Comparison of ENCODE assay signal across 9 cellular contexts in the genomic region with DNA sequence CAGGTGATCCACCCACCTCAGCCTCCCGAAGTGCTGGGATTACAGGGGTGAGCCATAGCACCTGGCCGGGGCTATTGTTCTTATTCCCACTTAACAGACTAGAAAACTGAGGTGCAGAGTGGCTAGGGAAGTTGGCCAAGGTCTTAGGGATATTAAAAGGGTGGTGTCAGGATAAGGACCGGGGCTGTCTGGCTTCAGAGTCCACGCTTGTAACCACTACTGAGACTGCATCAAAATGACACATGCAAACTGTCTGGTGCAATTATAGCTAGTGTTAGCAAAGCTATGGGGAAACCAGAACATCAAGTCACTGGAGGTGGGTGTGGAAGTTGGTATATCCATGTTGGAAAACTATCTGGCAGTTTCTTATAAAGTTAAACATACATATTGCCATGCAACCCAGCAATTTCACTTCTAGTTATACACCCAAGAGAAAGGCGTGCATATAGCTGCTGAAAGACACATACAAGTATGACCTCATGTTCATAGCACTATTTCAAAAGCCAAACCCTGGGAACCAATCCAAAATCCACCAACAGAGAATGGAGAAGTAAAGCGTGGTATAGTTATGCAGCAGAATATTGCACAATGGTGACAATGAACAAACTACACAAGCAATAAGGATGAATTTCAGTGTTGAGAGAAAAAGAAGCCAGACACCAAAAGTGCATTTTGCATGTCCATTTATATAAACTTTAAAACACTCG. TPM values are rescaled to one million over a fixed set of nuclear protein-coding genes. Genes with fewer than 3 reads are reported as not detected.
DNase-seq lines count a peak whose midpoint lies in the region; ATAC-seq and TF ChIP-seq lines count a peak whose summit lies in the region.
"Had no signal": no experiment of that assay in that cellular context is flagged by ENCODE, and none has a peak within 500 bp of the region (broad histone marks: within the 10 kb centered on the region; RNA-seq: fewer than 3 reads in every experiment).

No MANE protein-coding gene starts in this region.

- peak overlapping the region; percentile 21 for H3K27ac Mint-ChIP-seq in Calu3 (ENCODE audit: unreplicated experiment)
- H3K27ac Mint-ChIP-seq in dendritic cell treated with granulocyte-macrophage colony-stimulating factor and Interleukin-4, amounts not matched to agents 40 ng/mL and 50 ng/mL, for 4 days, result peak overlapping the region; percentile 41

- peaks cover 0 to 48% (median 27%) of the 10 kb centered on the region in 4 donors for H3K4me1 ChIP-seq in sigmoid colon

- WGBS in sigmoid colon, 2 donors, result 15 to 66% methylated on average over 7 of the region's 7 CpGs

- TF ChIP-seq CTCF in Calu3 (IDR thresholded peaks at IDR 0.05; ENCODE audit: unreplicated experiment) (no peak), sigmoid colon (IDR thresholded peaks at IDR 0.05) (no peak)

- CTCF ChIA-PET in Calu3 (lab: Charles Lee), result interaction anchor here (0.8 to 3.7 kb wide), 2 partner anchors 10 to 171 kb away, joined by 3 to 17 read pairs; no protein-coding TSS in a partner anchor

- peak; percentile 71 for DNase-seq in Calu3
- DNase-seq in NCI-H446 treated with DMSO at 0.1 percent for 48 hours (lab: John Stamatoyannopoulos, UW), result peak; percentile 28
- DNase-seq in non-pigmented ciliary epithelial cell (ENCODE audit: low read depth), result peak; percentile 89
- DNase-seq in NCI-H187 treated with DMSO at 0.1 percent for 48 hours (lab: John Stamatoyannopoulos, UW), result no peak
- DNase-seq in sigmoid colon, result no peak
- DNase-seq in NCI-H2171 (lab: John Stamatoyannopoulos, UW), result no peak

- H3K27me3 Mint-ChIP-seq in Calu3 (ENCODE audit: unreplicated experiment), result no peaks in the 10 kb centered on the region
- H3K27me3 Mint-ChIP-seq in dendritic cell treated with granulocyte-macrophage colony-stimulating factor and Interleukin-4, amounts not matched to agents 40 ng/mL and 50 ng/mL, for 4 days, result peaks cover 11% of the 10 kb centered on the region

- no peaks in the 10 kb centered on the region for H3K36me3 ChIP-seq in sigmoid colon

- ATAC-seq in GM21360 (IDR thresholded peaks at IDR 0.05; ENCODE audit: unreplicated experiment), result no peak

- H3K9me3 ChIP-seq in sigmoid colon, result no peaks in the 10 kb centered on the region

- intact Hi-C loops in Calu3 (cut with micrococcal nuclease; ENCODE audit: unreplicated experiment) (loop anchor here (5.0 to 10.0 kb wide), 3 partner anchors 33 to 266 kb away; partner anchors contain the start of genes ANLN and EEPD1), sigmoid colon (cut with DNase I) (no loop called here)
- intact Hi-C loops in dendritic cell treated with granulocyte-macrophage colony-stimulating factor and Interleukin-4, amounts not matched to agents 40 ng/mL and 50 ng/mL, for 4 days (cut with micrococcal nuclease), result loop anchor here (1.0 to 5.0 kb wide), 3 partner anchors 73 to 163 kb away; no protein-coding TSS in a partner anchor

- H3K4me3 ChIP-seq in sigmoid colon, result no peak overlapping the region

- TF ChIP-seq EP300 in sigmoid colon (IDR thresholded peaks at IDR 0.05), result no peak

- H3K27ac ChIP-seq in sigmoid colon, result no peak overlapping the region

- no peak overlapping the region for H3K4me3 Mint-ChIP-seq in Calu3 (ENCODE audit: low read depth, unreplicated experiment)
- H3K4me3 Mint-ChIP-seq in dendritic cell treated with granulocyte-macrophage colony-stimulating factor and Interleukin-4, amounts not matched to agents 40 ng/mL and 50 ng/mL, for 4 days, result no peak overlapping the region
- H3K4me3 Mint-ChIP-seq: central memory CD8-positive, alpha-beta T cell had no signal

- no peaks in the 10 kb centered on the region for H3K27me3 ChIP-seq in sigmoid colon

- H3K9me3 Mint-ChIP-seq in Calu3 (ENCODE audit: low read depth, unreplicated experiment), result peaks cover 9% of the 10 kb centered on the region
- peaks cover 23% of the 10 kb centered on the region for H3K9me3 Mint-ChIP-seq in dendritic cell treated with granulocyte-macrophage colony-stimulating factor and Interleukin-4, amounts not matched to agents 40 ng/mL and 50 ng/mL, for 4 days

- H3K36me3 Mint-ChIP-seq in Calu3 (ENCODE audit: insufficient read depth, unreplicated experiment), result no peaks in the 10 kb centered on the region
- H3K36me3 Mint-ChIP-seq in dendritic cell treated with granulocyte-macrophage colony-stimulating factor and Interleukin-4, amounts not matched to agents 40 ng/mL and 50 ng/mL, for 4 days (ENCODE audit: low read depth), result peaks cover 12% of the 10 kb centered on the region

- no TSS peak for BruUV-seq in Calu3 (replicated peaks; lab: Mats Ljungman, UMichigan)

- peaks cover 52% of the 10 kb centered on the region for H3K4me1 Mint-ChIP-seq in Calu3 (ENCODE audit: low read depth, unreplicated experiment)
- H3K4me1 Mint-ChIP-seq in dendritic cell treated with granulocyte-macrophage colony-stimulating factor and Interleukin-4, amounts not matched to agents 40 ng/mL and 50 ng/mL, for 4 days (ENCODE audit: low read depth), result peaks cover 82% of the 10 kb centered on the region

- no peak for TF ChIP-seq POLR2A in sigmoid colon (IDR thresholded peaks at IDR 0.05)

RNA-seq across cellular contexts. Expression of gene EEPD1, which starts 33.9 kb away (rescaled TPM):
- 48.8 and 55.5 TPM in 2 replicates for total RNA-seq in Calu3 (2022)
- 10 to 100 TPM; 10.9 to 18.1 (median 13.5) TPM for total RNA-seq in sigmoid colon
- 10 to 100 TPM in 2 of 3 donors, 1 to 10 TPM in 1; 6.6 to 16.6 (median 14.3) TPM for polyA plus RNA-seq in sigmoid colon

Comparison
In these comparisons a context has a peak if more than half of its experiments do, and no peak if none do; other contexts are left out.
1. DNase-seq: peak in Calu3 (single experiment), NCI-H446 treated with DMSO at 0.1 percent for 48 hours (single experiment) and non-pigmented ciliary epithelial cell (single experiment); none in NCI-H187 treated with DMSO at 0.1 percent for 48 hours (single experiment), sigmoid colon (single experiment) and NCI-H2171 (single experiment).